ENCODE assay signal across 8 cellular contexts in genomic region chr20:32820000-32820697, GRCh38. TPM values are rescaled to one million over a fixed set of nuclear protein-coding genes. Genes with fewer than 3 reads are reported as not detected.
DNase-seq lines count a peak whose midpoint lies in the region; ATAC-seq and TF ChIP-seq lines count a peak whose summit lies in the region.

No MANE protein-coding gene starts in this region.

- H3K4me3 ChIP-seq in CD4-positive, CD25-positive, alpha-beta regulatory T cell (ENCODE audit: low read depth, low read length), result peak overlapping the region; percentile 96
- peak overlapping the region; percentile 74 for H3K4me3 ChIP-seq in fibroblast of mammary gland (ENCODE audit: control insufficient read depth, low read depth, low read length)
- peak overlapping the region; percentile 91 for H3K4me3 ChIP-seq in neuron (ENCODE audit: low read length)
- peak overlapping the region; percentile 85 to 87 for H3K4me3 ChIP-seq in testis

- H3K27me3 Mint-ChIP-seq in CD4-positive, CD25-positive, alpha-beta regulatory T cell, result peaks cover 4% of the 10 kb centered on the region
- H3K27me3 Mint-ChIP-seq in activated T-cell treated with anti-CD3 and anti-CD28 coated beads, Interleukin-2, amount 50 U/mL, for 24 hours, result no peaks in the 10 kb centered on the region

- DNase-seq in CD4-positive, CD25-positive, alpha-beta regulatory T cell, result peak; percentile 78 to 93 (median 84)
- DNase-seq in NCI-H82 (lab: John Stamatoyannopoulos, UW), result peak; percentile 85
- no peak for DNase-seq in activated T-cell treated with anti-CD3 and anti-CD28 coated beads, Interleukin-2, amount 50 U/mL, for 24 hours
- peak; percentile 16 for DNase-seq in fibroblast of mammary gland (ENCODE audit: low read depth)
- DNase-seq in testis, result peak; percentile 81

- no peaks in the 10 kb centered on the region for H3K9me3 Mint-ChIP-seq in CD4-positive, CD25-positive, alpha-beta regulatory T cell
- no peaks in the 10 kb centered on the region for H3K9me3 Mint-ChIP-seq in activated T-cell treated with anti-CD3 and anti-CD28 coated beads, Interleukin-2, amount 50 U/mL, for 24 hours

- TF ChIP-seq CTCF in fibroblast of mammary gland (conservative IDR thresholded peaks at IDR 0.05; ENCODE audit: control insufficient read depth, insufficient read depth, low read depth, low read length), result no peak
- TF ChIP-seq CTCF in testis (IDR thresholded peaks at IDR 0.05), result no peak

- peak overlapping the region; percentile 78 to 99 (median 96) for H3K27ac Mint-ChIP-seq in CD4-positive, CD25-positive, alpha-beta regulatory T cell
- peak overlapping the region; percentile 98 for H3K27ac Mint-ChIP-seq in activated T-cell treated with anti-CD3 and anti-CD28 coated beads, Interleukin-2, amount 50 U/mL, for 24 hours

- peak overlapping the region; percentile 97 to 98 (median 97) for H3K4me3 Mint-ChIP-seq in CD4-positive, CD25-positive, alpha-beta regulatory T cell
- peak overlapping the region; percentile 97 for H3K4me3 Mint-ChIP-seq in activated T-cell treated with anti-CD3 and anti-CD28 coated beads, Interleukin-2, amount 50 U/mL, for 24 hours

- peaks cover 5% of the 10 kb centered on the region for H3K36me3 Mint-ChIP-seq in CD4-positive, CD25-positive, alpha-beta regulatory T cell
- peaks cover 32% of the 10 kb centered on the region for H3K36me3 Mint-ChIP-seq in activated T-cell treated with anti-CD3 and anti-CD28 coated beads, Interleukin-2, amount 50 U/mL, for 24 hours (ENCODE audit: low read depth)

- H3K4me1 Mint-ChIP-seq in CD4-positive, CD25-positive, alpha-beta regulatory T cell, result peaks cover 21 to 52% (median 40%) of the 10 kb centered on the region in 4 donors
- H3K4me1 Mint-ChIP-seq in activated T-cell treated with anti-CD3 and anti-CD28 coated beads, Interleukin-2, amount 50 U/mL, for 24 hours (ENCODE audit: low read depth), result peaks cover 41% of the 10 kb centered on the region

- intact Hi-C loops in testis (cut with DNase I; ENCODE audit: low total_unique reads), result no loop called here

- TF ChIP-seq POLR2A in GM19099 (IDR thresholded peaks at IDR 0.05; ENCODE audit: extremely low read depth, insufficient read length, low read depth) (peak; percentile 63), testis (IDR thresholded peaks at IDR 0.05) (no peak)

- peaks cover 50% of the 10 kb centered on the region for H3K4me1 ChIP-seq in CD4-positive, CD25-positive, alpha-beta regulatory T cell (ENCODE audit: control insufficient read depth, insufficient read depth, low read length, poor library complexity, severe bottlenecking)
- H3K4me1 ChIP-seq in neuron (ENCODE audit: insufficient read depth, low read length) (peaks cover 19% of the 10 kb centered on the region), testis (peaks cover 25% of the 10 kb centered on the region)

- no peaks in the 10 kb centered on the region for H3K36me3 ChIP-seq in CD4-positive, CD25-positive, alpha-beta regulatory T cell (ENCODE audit: control insufficient read depth, insufficient read depth, low read length)
- no peaks in the 10 kb centered on the region for H3K36me3 ChIP-seq in neuron (ENCODE audit: insufficient read depth, low read length)
- no peaks in the 10 kb centered on the region for H3K36me3 ChIP-seq in testis (ENCODE audit: low read depth, missing control alignments)

- H3K27me3 ChIP-seq in CD4-positive, CD25-positive, alpha-beta regulatory T cell (ENCODE audit: control insufficient read depth, insufficient read depth, low read length), result no peaks in the 10 kb centered on the region
- no peaks in the 10 kb centered on the region for H3K27me3 ChIP-seq in neuron (ENCODE audit: insufficient read depth, low read length)
- H3K27me3 ChIP-seq in testis, result no peaks in the 10 kb centered on the region

- peak; percentile 80 to 81 for ATAC-seq in CD4-positive, CD25-positive, alpha-beta regulatory T cell (ENCODE audit: low read depth in 2 of 2)
- ATAC-seq in HG03342 (IDR thresholded peaks at IDR 0.05; ENCODE audit: unreplicated experiment), result peak; percentile 55

- no peaks in the 10 kb centered on the region for H3K9me3 ChIP-seq in CD4-positive, CD25-positive, alpha-beta regulatory T cell (ENCODE audit: control insufficient read depth in 2 of 2, low read length in 2 of 2)
- H3K9me3 ChIP-seq in neuron (ENCODE audit: low read length) (no peaks in the 10 kb centered on the region), testis (no peaks in the 10 kb centered on the region)

- peak overlapping the region; percentile 90 for H3K27ac ChIP-seq in CD4-positive, CD25-positive, alpha-beta regulatory T cell (ENCODE audit: insufficient read depth, low read length, poor library complexity, severe bottlenecking)
- H3K27ac ChIP-seq in testis, result peak overlapping the region; percentile 92 to 97

- 1 to 4% methylated on average over 6 to 33 of the region's 56 CpGs for WGBS in testis, 2 donors

- peak overlapping the region; percentile 60 for H2AFZ ChIP-seq in neuron (ENCODE audit: low read depth, low read length)

RNA-seq across cellular contexts. Expression of gene MAPRE1, which starts 0.4 kb away (rescaled TPM):
- total RNA-seq in CD4-positive, CD25-positive, alpha-beta regulatory T cell, result 114 TPM
- polyA plus RNA-seq in CD4-positive, CD25-positive, alpha-beta regulatory T cell, result 10 to 100 TPM; 81.3 to 99.4 (median 92.6) TPM
- 100 to 1,000 TPM; 127 to 134 TPM for total RNA-seq in testis
- polyA plus RNA-seq in testis (ENCODE audit: insufficient read depth, low read depth, low replicate concordance), result 114 TPM

RNA-seq across cellular contexts. Expression of gene EFCAB8, which starts 38.6 kb away (rescaled TPM):
- total RNA-seq in CD4-positive, CD25-positive, alpha-beta regulatory T cell, result 1.2 TPM
- polyA plus RNA-seq in CD4-positive, CD25-positive, alpha-beta regulatory T cell, result not detected
- 1 to 10 TPM; 4.9 to 9.5 TPM for total RNA-seq in testis
- polyA plus RNA-seq in testis (ENCODE audit: insufficient read depth, low read depth, low replicate concordance), result 6.3 TPM

RNA-seq across cellular contexts. Expression of gene DNMT3B, which starts 58.0 kb away (rescaled TPM):
- total RNA-seq in CD4-positive, CD25-positive, alpha-beta regulatory T cell, result 0.47 TPM
- under 1 TPM in 1 of 4 donors, not detected in 3; 0.14 TPM for polyA plus RNA-seq in CD4-positive, CD25-positive, alpha-beta regulatory T cell
- 10 to 100 TPM; 20.6 to 22.0 TPM for total RNA-seq in testis
- 8.1 TPM for polyA plus RNA-seq in testis (ENCODE audit: insufficient read depth, low read depth, low replicate concordance)

Comparison
In these comparisons a context has a peak if more than half of its experiments do, and no peak if none do; other contexts are left out.
1. RNA of gene DNMT3B, which starts 58.0 kb away (total RNA-seq): 20.6 to 22.0 TPM in testis; 0.47 TPM in CD4-positive, CD25-positive, alpha-beta regulatory T cell (single experiment); every median in the first group is over 10 times any median in the second.
2. Peak in every context shown above with its lines, with median percentiles within 50 percentile points of each other: H3K4me3 ChIP-seq.